ENCODE assay signal across 1 cellular context in the genomic region with DNA sequence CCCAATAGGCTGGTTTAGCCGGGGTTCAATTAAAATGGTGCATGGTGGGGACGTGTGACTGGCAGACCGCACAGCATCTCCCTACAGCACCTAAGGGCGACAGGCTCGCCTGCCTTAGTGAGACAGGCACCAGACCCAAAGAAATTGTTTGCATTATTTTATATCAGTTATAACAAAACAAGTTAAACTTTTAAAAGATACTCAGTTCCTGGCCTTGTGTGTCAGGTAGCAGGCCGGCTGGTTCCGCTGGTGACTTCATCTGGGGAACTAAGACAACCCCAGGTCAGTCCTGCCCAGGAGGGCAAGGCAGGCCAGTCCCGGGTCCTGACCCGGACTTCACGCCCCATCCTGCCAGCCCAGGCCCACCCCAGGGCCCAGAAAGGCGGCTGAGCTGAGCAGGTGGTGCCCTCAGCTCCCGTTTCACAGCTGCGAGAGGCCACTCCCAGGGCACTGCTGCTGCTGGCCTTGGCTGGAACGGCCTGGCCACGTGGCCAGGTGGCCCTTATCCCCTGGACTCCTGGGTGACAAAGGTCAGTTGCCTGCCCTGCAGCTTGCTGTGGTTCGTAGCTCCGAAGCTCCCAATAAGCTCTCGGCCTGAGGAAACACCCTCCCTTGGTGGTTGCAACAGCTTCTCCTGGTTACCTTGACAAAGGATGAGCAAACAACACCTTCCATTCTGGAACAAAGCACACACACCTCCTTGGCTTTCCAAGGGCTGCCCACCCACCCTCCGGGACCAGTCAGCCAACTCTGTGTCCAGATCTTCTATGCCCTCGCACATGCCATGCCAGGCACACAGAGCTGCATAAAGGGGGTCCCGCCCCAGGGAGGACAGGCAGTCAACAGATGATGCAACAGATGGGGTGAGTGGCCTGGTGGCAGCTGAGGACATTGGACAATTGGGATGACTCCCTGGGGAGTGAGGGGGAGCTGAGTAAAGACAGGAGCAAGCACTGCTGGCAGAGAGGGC.
TF ChIP-seq lines count a peak whose summit lies in the region.

No MANE protein-coding gene starts in this region.

TF ChIP-seq in HepG2, 621 proteins besides CTCF, POLR2A, EP300 and RAD21 (continued from another document and continues in another):
- TF ChIP-seq, protein P1, sequence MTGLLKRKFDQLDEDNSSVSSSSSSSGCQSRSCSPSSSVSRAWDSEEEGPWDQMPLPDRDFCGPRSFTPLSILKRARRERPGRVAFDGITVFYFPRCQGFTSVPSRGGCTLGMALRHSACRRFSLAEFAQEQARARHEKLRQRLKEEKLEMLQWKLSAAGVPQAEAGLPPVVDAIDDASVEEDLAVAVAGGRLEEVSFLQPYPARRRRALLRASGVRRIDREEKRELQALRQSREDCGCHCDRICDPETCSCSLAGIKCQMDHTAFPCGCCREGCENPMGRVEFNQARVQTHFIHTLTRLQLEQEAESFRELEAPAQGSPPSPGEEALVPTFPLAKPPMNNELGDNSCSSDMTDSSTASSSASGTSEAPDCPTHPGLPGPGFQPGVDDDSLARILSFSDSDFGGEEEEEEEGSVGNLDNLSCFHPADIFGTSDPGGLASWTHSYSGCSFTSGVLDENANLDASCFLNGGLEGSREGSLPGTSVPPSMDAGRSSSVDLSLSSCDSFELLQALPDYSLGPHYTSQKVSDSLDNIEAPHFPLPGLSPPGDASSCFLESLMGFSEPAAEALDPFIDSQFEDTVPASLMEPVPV (CRISPR knock-in tag; IDR thresholded peaks at IDR 0.05): peak; percentile 90
- TF ChIP-seq FOXK1 (CRISPR knock-in tag; IDR thresholded peaks at IDR 0.05; ENCODE audit: borderline replicate concordance, low read depth) (peak; percentile 67; the same call in 1 of the 2 replicates), ZNF547 (CRISPR knock-in tag; IDR thresholded peaks at IDR 0.05) (peak; percentile 98), HOMEZ (CRISPR knock-in tag; IDR thresholded peaks at IDR 0.05; ENCODE audit: low read depth) (peak; percentile 81), TP53 (CRISPR knock-in tag; conservative IDR thresholded peaks at IDR 0.05) (no peak), STAG1 (CRISPR knock-in tag; IDR thresholded peaks at IDR 0.05) (peak; percentile 40; the same call in 1 of the 2 replicates), ELF4 (CRISPR knock-in tag; IDR thresholded peaks at IDR 0.05; ENCODE audit: borderline replicate concordance) (no peak), GATA4 (IDR thresholded peaks at IDR 0.05; ENCODE audit: borderline replicate concordance, low read depth) (peak; percentile 47; the same call in 1 of the 2 replicates), HNF4G (IDR thresholded peaks at IDR 0.05; ENCODE audit: borderline replicate concordance, low read depth, low read length) (peak; percentile 97), HNF4G (CRISPR knock-in tag; IDR thresholded peaks at IDR 0.05; ENCODE audit: borderline replicate concordance, low read depth) (peak; percentile 99), RARA (CRISPR knock-in tag; IDR thresholded peaks at IDR 0.05) (peak; percentile 95), ZNF605 (CRISPR knock-in tag; IDR thresholded peaks at IDR 0.05) (peak; percentile 99), ZNF414 (CRISPR knock-in tag; IDR thresholded peaks at IDR 0.05) (peak; percentile 96), ZNF780A (CRISPR knock-in tag; IDR thresholded peaks at IDR 0.05) (peak; percentile 97), ZNF879 (CRISPR knock-in tag; IDR thresholded peaks at IDR 0.05) (peak; percentile 96), SNAPC4 (CRISPR knock-in tag; IDR thresholded peaks at IDR 0.05) (peak; percentile 96), ZNF512 (CRISPR knock-in tag; IDR thresholded peaks at IDR 0.05) (no peak), TARDBP (CRISPR knock-in tag; IDR thresholded peaks at IDR 0.05) (peak; percentile 87), SIN3B (IDR thresholded peaks at IDR 0.05; ENCODE audit: low read length) (no peak; the same call in 1 of the 2 replicates), POGK (CRISPR knock-in tag; conservative IDR thresholded peaks at IDR 0.05) (peak; percentile 99), ZNF205 (CRISPR knock-in tag; IDR thresholded peaks at IDR 0.05) (0 out of 2 replicates have a peak, but pooled peaks have one; percentile 66), HMGXB4 (CRISPR knock-in tag; IDR thresholded peaks at IDR 0.05; ENCODE audit: borderline replicate concordance in 1 of 2, low read depth in 1 of 2) (peak; percentile 67 to 78), ISX (CRISPR knock-in tag; conservative IDR thresholded peaks at IDR 0.05) (no peak), ETV6 (CRISPR knock-in tag; conservative IDR thresholded peaks at IDR 0.05) (0 out of 2 replicates have a peak, but pooled peaks have one; percentile 21), SNAPC2 (CRISPR knock-in tag; IDR thresholded peaks at IDR 0.05) (peak; percentile 79), BHLHE40 (IDR thresholded peaks at IDR 0.05; ENCODE audit: low read length) (peak; percentile 77), KLF12 (CRISPR knock-in tag; IDR thresholded peaks at IDR 0.05; ENCODE audit: borderline replicate concordance) (no peak; the same call in 1 of the 2 replicates), TBL1XR1 (IDR thresholded peaks at IDR 0.05; ENCODE audit: borderline replicate concordance, low read length, partially characterized antibody) (no peak), ZFAT (CRISPR knock-in tag; conservative IDR thresholded peaks at IDR 0.05) (no peak)
- TF ChIP-seq, protein P2, sequence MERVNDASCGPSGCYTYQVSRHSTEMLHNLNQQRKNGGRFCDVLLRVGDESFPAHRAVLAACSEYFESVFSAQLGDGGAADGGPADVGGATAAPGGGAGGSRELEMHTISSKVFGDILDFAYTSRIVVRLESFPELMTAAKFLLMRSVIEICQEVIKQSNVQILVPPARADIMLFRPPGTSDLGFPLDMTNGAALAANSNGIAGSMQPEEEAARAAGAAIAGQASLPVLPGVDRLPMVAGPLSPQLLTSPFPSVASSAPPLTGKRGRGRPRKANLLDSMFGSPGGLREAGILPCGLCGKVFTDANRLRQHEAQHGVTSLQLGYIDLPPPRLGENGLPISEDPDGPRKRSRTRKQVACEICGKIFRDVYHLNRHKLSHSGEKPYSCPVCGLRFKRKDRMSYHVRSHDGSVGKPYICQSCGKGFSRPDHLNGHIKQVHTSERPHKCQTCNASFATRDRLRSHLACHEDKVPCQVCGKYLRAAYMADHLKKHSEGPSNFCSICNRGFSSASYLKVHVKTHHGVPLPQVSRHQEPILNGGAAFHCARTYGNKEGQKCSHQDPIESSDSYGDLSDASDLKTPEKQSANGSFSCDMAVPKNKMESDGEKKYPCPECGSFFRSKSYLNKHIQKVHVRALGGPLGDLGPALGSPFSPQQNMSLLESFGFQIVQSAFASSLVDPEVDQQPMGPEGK (CRISPR knock-in tag; IDR thresholded peaks at IDR 0.05): peak; percentile 86
- TF ChIP-seq, protein P3, sequence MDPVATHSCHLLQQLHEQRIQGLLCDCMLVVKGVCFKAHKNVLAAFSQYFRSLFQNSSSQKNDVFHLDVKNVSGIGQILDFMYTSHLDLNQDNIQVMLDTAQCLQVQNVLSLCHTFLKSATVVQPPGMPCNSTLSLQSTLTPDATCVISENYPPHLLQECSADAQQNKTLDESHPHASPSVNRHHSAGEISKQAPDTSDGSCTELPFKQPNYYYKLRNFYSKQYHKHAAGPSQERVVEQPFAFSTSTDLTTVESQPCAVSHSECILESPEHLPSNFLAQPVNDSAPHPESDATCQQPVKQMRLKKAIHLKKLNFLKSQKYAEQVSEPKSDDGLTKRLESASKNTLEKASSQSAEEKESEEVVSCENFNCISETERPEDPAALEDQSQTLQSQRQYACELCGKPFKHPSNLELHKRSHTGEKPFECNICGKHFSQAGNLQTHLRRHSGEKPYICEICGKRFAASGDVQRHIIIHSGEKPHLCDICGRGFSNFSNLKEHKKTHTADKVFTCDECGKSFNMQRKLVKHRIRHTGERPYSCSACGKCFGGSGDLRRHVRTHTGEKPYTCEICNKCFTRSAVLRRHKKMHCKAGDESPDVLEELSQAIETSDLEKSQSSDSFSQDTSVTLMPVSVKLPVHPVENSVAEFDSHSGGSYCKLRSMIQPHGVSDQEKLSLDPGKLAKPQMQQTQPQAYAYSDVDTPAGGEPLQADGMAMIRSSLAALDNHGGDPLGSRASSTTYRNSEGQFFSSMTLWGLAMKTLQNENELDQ (CRISPR knock-in tag; IDR thresholded peaks at IDR 0.05; ENCODE audit: borderline replicate concordance): no peak
